Comparison of ENCODE assay signal across 1 cellular context in the genomic region with DNA sequence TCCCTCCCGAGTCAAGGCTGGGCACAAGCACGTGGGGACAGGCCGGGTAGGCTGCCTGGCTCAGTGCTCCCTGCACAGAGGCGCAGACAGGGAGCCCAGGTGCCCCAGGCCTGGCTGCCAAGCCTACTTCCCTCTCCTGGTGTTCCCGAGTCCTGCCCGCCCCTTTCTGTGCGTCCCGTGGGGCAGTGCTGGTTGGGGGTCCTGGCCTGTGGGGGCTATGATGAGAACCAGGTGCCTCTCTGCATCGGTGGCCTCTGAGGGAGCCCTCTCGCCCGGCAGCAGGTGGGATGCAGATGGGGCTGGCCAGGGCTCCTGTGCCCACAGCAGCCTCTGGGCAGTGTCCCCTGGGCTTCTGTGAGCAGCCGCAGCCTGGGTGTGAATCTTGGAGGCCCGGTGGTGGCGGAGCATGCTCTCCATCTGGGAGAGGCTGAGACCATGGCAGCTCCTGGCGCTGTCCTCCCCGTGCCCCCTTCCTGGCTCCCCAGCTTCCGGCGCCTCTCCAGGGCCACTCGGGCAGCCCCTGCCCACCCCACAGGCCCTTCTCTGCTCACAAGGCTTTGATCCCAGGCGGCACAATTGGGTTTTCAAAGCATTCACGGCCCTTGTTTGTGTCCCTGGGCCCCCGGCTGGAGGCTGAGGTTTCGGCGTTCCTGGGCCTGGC.
TF ChIP-seq lines count a peak whose summit lies in the region.

No MANE protein-coding gene starts in this region.

TF ChIP-seq in HepG2, 621 proteins besides CTCF, POLR2A, EP300 and RAD21 (continued from another document and continues in another):
- no peak for TF ChIP-seq SP1 (IDR thresholded peaks at IDR 0.05)
- no peak for TF ChIP-seq SP1 (CRISPR knock-in tag; IDR thresholded peaks at IDR 0.05)
- TF ChIP-seq ATM (IDR thresholded peaks at IDR 0.05; ENCODE audit: borderline replicate concordance): no peak
- TF ChIP-seq ZNF33B (CRISPR knock-in tag; IDR thresholded peaks at IDR 0.05): no peak
- TF ChIP-seq HNRNPLL (IDR thresholded peaks at IDR 0.05; ENCODE audit: low read depth, low read length, poor library complexity, severe bottlenecking): no peak
- TF ChIP-seq SIX1 (CRISPR knock-in tag; IDR thresholded peaks at IDR 0.05; ENCODE audit: borderline replicate concordance): no peak
- no peak for TF ChIP-seq CEBPG (CRISPR knock-in tag; IDR thresholded peaks at IDR 0.05)
- no peak for TF ChIP-seq MAFK (conservative IDR thresholded peaks at IDR 0.05 in 1 of 2, IDR thresholded peaks at IDR 0.05 in 1 of 2; ENCODE audit: low read length in 2 of 2)
- TF ChIP-seq ZNF510 (CRISPR knock-in tag; IDR thresholded peaks at IDR 0.05; ENCODE audit: low read depth): no peak
- TF ChIP-seq TSC22D2 (CRISPR knock-in tag; IDR thresholded peaks at IDR 0.05; ENCODE audit: borderline replicate concordance): no peak
- TF ChIP-seq HOXA5 (CRISPR knock-in tag; IDR thresholded peaks at IDR 0.05): no peak
- TF ChIP-seq, protein P1, sequence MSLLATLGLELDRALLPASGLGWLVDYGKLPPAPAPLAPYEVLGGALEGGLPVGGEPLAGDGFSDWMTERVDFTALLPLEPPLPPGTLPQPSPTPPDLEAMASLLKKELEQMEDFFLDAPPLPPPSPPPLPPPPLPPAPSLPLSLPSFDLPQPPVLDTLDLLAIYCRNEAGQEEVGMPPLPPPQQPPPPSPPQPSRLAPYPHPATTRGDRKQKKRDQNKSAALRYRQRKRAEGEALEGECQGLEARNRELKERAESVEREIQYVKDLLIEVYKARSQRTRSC (CRISPR knock-in tag; IDR thresholded peaks at IDR 0.05; ENCODE audit: low read depth): no peak
- TF ChIP-seq NPAS2 (CRISPR knock-in tag; IDR thresholded peaks at IDR 0.05; ENCODE audit: borderline replicate concordance): no peak
- no peak for TF ChIP-seq GTF2F1 (IDR thresholded peaks at IDR 0.05; ENCODE audit: low read length)
- TF ChIP-seq ARHGAP35 (CRISPR knock-in tag; IDR thresholded peaks at IDR 0.05; ENCODE audit: borderline replicate concordance): no peak
- no peak for TF ChIP-seq ZFAT (CRISPR knock-in tag; conservative IDR thresholded peaks at IDR 0.05)
- TF ChIP-seq TCF7L2 (IDR thresholded peaks at IDR 0.05; ENCODE audit: low read depth, low read length): no peak
- TF ChIP-seq, protein P2, sequence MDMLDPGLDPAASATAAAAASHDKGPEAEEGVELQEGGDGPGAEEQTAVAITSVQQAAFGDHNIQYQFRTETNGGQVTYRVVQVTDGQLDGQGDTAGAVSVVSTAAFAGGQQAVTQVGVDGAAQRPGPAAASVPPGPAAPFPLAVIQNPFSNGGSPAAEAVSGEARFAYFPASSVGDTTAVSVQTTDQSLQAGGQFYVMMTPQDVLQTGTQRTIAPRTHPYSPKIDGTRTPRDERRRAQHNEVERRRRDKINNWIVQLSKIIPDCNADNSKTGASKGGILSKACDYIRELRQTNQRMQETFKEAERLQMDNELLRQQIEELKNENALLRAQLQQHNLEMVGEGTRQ (IDR thresholded peaks at IDR 0.05; ENCODE audit: low read depth, low read length): no peak
- TF ChIP-seq, protein P2 (CRISPR knock-in tag; IDR thresholded peaks at IDR 0.05; ENCODE audit: borderline replicate concordance): no peak
- TF ChIP-seq NFYC (CRISPR knock-in tag; IDR thresholded peaks at IDR 0.05): no peak
- no peak; the same call in 1 of the 2 replicates for TF ChIP-seq KAT8 (CRISPR knock-in tag; IDR thresholded peaks at IDR 0.05)
- TF ChIP-seq TARDBP (CRISPR knock-in tag; IDR thresholded peaks at IDR 0.05): peak; percentile 4; the same call in 1 of the 2 replicates
- no peak for TF ChIP-seq ZNF761 (CRISPR knock-in tag; conservative IDR thresholded peaks at IDR 0.05)
- no peak for TF ChIP-seq ZNF282 (IDR thresholded peaks at IDR 0.05; ENCODE audit: partially characterized antibody)
- TF ChIP-seq, protein P3, sequence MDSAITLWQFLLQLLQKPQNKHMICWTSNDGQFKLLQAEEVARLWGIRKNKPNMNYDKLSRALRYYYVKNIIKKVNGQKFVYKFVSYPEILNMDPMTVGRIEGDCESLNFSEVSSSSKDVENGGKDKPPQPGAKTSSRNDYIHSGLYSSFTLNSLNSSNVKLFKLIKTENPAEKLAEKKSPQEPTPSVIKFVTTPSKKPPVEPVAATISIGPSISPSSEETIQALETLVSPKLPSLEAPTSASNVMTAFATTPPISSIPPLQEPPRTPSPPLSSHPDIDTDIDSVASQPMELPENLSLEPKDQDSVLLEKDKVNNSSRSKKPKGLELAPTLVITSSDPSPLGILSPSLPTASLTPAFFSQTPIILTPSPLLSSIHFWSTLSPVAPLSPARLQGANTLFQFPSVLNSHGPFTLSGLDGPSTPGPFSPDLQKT (CRISPR knock-in tag; IDR thresholded peaks at IDR 0.05; ENCODE audit: borderline replicate concordance): no peak
- no peak for TF ChIP-seq JUNB (CRISPR knock-in tag; IDR thresholded peaks at IDR 0.05; ENCODE audit: borderline replicate concordance)
- no peak for TF ChIP-seq IRF2 (CRISPR knock-in tag; IDR thresholded peaks at IDR 0.05)
- TF ChIP-seq ATF7-NPFF (CRISPR knock-in tag; IDR thresholded peaks at IDR 0.05; ENCODE audit: low read depth): no peak; the same call in 1 of the 2 replicates
- no peak for TF ChIP-seq KDM5A (IDR thresholded peaks at IDR 0.05; ENCODE audit: borderline replicate concordance, low read length)
- no peak for TF ChIP-seq NFE2L1 (CRISPR knock-in tag; IDR thresholded peaks at IDR 0.05; ENCODE audit: borderline replicate concordance)
- TF ChIP-seq, protein P4, sequence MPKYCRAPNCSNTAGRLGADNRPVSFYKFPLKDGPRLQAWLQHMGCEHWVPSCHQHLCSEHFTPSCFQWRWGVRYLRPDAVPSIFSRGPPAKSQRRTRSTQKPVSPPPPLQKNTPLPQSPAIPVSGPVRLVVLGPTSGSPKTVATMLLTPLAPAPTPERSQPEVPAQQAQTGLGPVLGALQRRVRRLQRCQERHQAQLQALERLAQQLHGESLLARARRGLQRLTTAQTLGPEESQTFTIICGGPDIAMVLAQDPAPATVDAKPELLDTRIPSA (CRISPR knock-in tag; IDR thresholded peaks at IDR 0.05; ENCODE audit: borderline replicate concordance): no peak
- no peak for TF ChIP-seq ZNF530 (CRISPR knock-in tag; IDR thresholded peaks at IDR 0.05; ENCODE audit: low read depth)
- TF ChIP-seq, protein P5, sequence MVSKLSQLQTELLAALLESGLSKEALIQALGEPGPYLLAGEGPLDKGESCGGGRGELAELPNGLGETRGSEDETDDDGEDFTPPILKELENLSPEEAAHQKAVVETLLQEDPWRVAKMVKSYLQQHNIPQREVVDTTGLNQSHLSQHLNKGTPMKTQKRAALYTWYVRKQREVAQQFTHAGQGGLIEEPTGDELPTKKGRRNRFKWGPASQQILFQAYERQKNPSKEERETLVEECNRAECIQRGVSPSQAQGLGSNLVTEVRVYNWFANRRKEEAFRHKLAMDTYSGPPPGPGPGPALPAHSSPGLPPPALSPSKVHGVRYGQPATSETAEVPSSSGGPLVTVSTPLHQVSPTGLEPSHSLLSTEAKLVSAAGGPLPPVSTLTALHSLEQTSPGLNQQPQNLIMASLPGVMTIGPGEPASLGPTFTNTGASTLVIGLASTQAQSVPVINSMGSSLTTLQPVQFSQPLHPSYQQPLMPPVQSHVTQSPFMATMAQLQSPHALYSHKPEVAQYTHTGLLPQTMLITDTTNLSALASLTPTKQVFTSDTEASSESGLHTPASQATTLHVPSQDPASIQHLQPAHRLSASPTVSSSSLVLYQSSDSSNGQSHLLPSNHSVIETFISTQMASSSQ (IDR thresholded peaks at IDR 0.05; ENCODE audit: low read depth): peak; percentile 68
- TF ChIP-seq, protein P5 (CRISPR knock-in tag; IDR thresholded peaks at IDR 0.05; ENCODE audit: borderline replicate concordance): no peak; the same call in 1 of the 2 replicates
- TF ChIP-seq ZNF10 (CRISPR knock-in tag; IDR thresholded peaks at IDR 0.05; ENCODE audit: borderline replicate concordance, low read depth): no peak
- TF ChIP-seq HMG20A (CRISPR knock-in tag; IDR thresholded peaks at IDR 0.05; ENCODE audit: borderline replicate concordance): 0 out of 2 replicates have a peak, but pooled peaks have one; percentile 12
- no peak for TF ChIP-seq YEATS4 (CRISPR knock-in tag; IDR thresholded peaks at IDR 0.05; ENCODE audit: borderline replicate concordance)
- no peak for TF ChIP-seq ZZZ3 (CRISPR knock-in tag; IDR thresholded peaks at IDR 0.05; ENCODE audit: borderline replicate concordance)
- TF ChIP-seq ESRRA (CRISPR knock-in tag; IDR thresholded peaks at IDR 0.05; ENCODE audit: low read depth): no peak
- TF ChIP-seq MED13 (CRISPR knock-in tag; IDR thresholded peaks at IDR 0.05): peak; percentile 88; the same call in 1 of the 2 replicates
- TF ChIP-seq, protein P6, sequence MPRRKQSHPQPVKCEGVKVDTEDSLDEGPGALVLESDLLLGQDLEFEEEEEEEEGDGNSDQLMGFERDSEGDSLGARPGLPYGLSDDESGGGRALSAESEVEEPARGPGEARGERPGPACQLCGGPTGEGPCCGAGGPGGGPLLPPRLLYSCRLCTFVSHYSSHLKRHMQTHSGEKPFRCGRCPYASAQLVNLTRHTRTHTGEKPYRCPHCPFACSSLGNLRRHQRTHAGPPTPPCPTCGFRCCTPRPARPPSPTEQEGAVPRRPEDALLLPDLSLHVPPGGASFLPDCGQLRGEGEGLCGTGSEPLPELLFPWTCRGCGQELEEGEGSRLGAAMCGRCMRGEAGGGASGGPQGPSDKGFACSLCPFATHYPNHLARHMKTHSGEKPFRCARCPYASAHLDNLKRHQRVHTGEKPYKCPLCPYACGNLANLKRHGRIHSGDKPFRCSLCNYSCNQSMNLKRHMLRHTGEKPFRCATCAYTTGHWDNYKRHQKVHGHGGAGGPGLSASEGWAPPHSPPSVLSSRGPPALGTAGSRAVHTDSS (CRISPR knock-in tag; conservative IDR thresholded peaks at IDR 0.05): no peak
- TF ChIP-seq AKAP8 (CRISPR knock-in tag; IDR thresholded peaks at IDR 0.05): no peak; the same call in 1 of the 2 replicates
- no peak for TF ChIP-seq MAZ (IDR thresholded peaks at IDR 0.05; ENCODE audit: borderline replicate concordance, low read depth, low read length)
- no peak for TF ChIP-seq MAZ (CRISPR knock-in tag; IDR thresholded peaks at IDR 0.05; ENCODE audit: low read depth)
- no peak for TF ChIP-seq ZNF160 (CRISPR knock-in tag; IDR thresholded peaks at IDR 0.05)
- TF ChIP-seq ZFYVE20 (CRISPR knock-in tag; IDR thresholded peaks at IDR 0.05; ENCODE audit: borderline replicate concordance, low read depth): no peak
- no peak for TF ChIP-seq CBX1 (IDR thresholded peaks at IDR 0.05; ENCODE audit: low read depth)
- TF ChIP-seq, protein P7, sequence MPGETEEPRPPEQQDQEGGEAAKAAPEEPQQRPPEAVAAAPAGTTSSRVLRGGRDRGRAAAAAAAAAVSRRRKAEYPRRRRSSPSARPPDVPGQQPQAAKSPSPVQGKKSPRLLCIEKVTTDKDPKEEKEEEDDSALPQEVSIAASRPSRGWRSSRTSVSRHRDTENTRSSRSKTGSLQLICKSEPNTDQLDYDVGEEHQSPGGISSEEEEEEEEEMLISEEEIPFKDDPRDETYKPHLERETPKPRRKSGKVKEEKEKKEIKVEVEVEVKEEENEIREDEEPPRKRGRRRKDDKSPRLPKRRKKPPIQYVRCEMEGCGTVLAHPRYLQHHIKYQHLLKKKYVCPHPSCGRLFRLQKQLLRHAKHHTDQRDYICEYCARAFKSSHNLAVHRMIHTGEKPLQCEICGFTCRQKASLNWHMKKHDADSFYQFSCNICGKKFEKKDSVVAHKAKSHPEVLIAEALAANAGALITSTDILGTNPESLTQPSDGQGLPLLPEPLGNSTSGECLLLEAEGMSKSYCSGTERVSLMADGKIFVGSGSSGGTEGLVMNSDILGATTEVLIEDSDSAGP (CRISPR knock-in tag; IDR thresholded peaks at IDR 0.05; ENCODE audit: borderline replicate concordance): no peak; the same call in 1 of the 2 replicates
- TF ChIP-seq ZNF317 (CRISPR knock-in tag; IDR thresholded peaks at IDR 0.05): no peak
- no peak for TF ChIP-seq FOSL1 (CRISPR knock-in tag; IDR thresholded peaks at IDR 0.05; ENCODE audit: borderline replicate concordance)
- no peak for TF ChIP-seq PAF1 (CRISPR knock-in tag; IDR thresholded peaks at IDR 0.05)
- TF ChIP-seq FOXO1 (CRISPR knock-in tag; IDR thresholded peaks at IDR 0.05): no peak
- no peak for TF ChIP-seq ZNF331 (CRISPR knock-in tag; IDR thresholded peaks at IDR 0.05)
